Comparison of ENCODE assay signal across 23 cellular contexts in genomic region chr16:24497405-24497804, GRCh38. TPM values are rescaled to one million over a fixed set of nuclear protein-coding genes. Genes with fewer than 3 reads are reported as not detected.
DNase-seq lines count a peak whose midpoint lies in the region; ATAC-seq, FAIRE-seq and TF ChIP-seq lines count a peak whose summit lies in the region.
"Had no signal": no experiment of that assay in that cellular context is flagged by ENCODE, and none has a peak within 500 bp of the region (broad histone marks: within the 10 kb centered on the region; RNA-seq: fewer than 3 reads in every experiment).

No MANE protein-coding gene starts in this region.

- no peak overlapping the region for H3K18ac ChIP-seq in H9 (ENCODE audit: insufficient read length, low read depth, low read length)

- no peak overlapping the region for H4K8ac ChIP-seq in H9 (replicated peaks; ENCODE audit: insufficient read length, low read depth, low read length)

- peaks cover 2% of the 10 kb centered on the region; the same call in 1 of the 2 replicates for H3K4me1 ChIP-seq in H9 (ENCODE audit: insufficient read depth, low read length)
- no peaks in the 10 kb centered on the region for H3K4me1 ChIP-seq in hepatocyte (ENCODE audit: insufficient read depth)
- H3K4me1 ChIP-seq: left lung, SJCRH30 had no signal

- H3K23ac ChIP-seq in H9 (ENCODE audit: insufficient read length, low read depth, low read length) = no peak overlapping the region

- H3K27ac ChIP-seq in H9 (ENCODE audit: insufficient read length, low read depth, low read length) (no peak overlapping the region), hepatocyte (no peak overlapping the region)
- H3K27ac ChIP-seq: BLaER1, left lung, SJCRH30 had no signal

- H3K27me3 Mint-ChIP-seq in H9 (ENCODE audit: low read depth) = peaks cover 28% of the 10 kb centered on the region
- no peaks in the 10 kb centered on the region; the same call in none of the 2 replicates for H3K27me3 Mint-ChIP-seq in WTC11 (ENCODE audit: low read depth)
- H3K27me3 Mint-ChIP-seq in osteocyte (ENCODE audit: unreplicated experiment) = peaks cover 8% of the 10 kb centered on the region

- no peak overlapping the region for H3K4ac ChIP-seq in H9 (ENCODE audit: low read depth, low read length)

- H3K4me3 ChIP-seq in hepatocyte = no peak overlapping the region
- H3K4me3 ChIP-seq: BLaER1, left lung, SJCRH30, smooth muscle cell had no signal

- CTCF ChIA-PET in WTC11 (lab: Charles Lee) = interaction anchor here (0.6 to 7.1 kb wide), 8 partner anchors 88 to 455 kb away, joined by 3 to 84 read pairs (median 5); no protein-coding TSS in a partner anchor

- TF ChIP-seq CTCF in D721Med (IDR thresholded peaks at IDR 0.05; ENCODE audit: insufficient read depth, missing control alignments) (peak; percentile 23), H9 (conservative IDR thresholded peaks at IDR 0.05) (no peak), WTC11 (IDR thresholded peaks at IDR 0.05) (no peak), hepatocyte (IDR thresholded peaks at IDR 0.05; ENCODE audit: poor library complexity) (no peak), osteocyte (IDR thresholded peaks at IDR 0.05) (no peak)

- no peak overlapping the region; a peak in 1 of 5 replicates for H3K4me3 Mint-ChIP-seq in H9
- H3K4me3 Mint-ChIP-seq in WTC11 = no peak overlapping the region
- H3K4me3 Mint-ChIP-seq in osteocyte (ENCODE audit: unreplicated experiment) = no peak overlapping the region
- H3K4me3 Mint-ChIP-seq: activated B cell treated with CpG ODN at 0.5 μM for 24 hours; activated CD8-positive, alpha-beta T cell treated with anti-CD3 and anti-CD28 coated beads for 36 hours had no signal

- no peak for DNase-seq in D721Med (ENCODE audit: insufficient read length, low spot score)
- DNase-seq in H9 = peak; percentile 53
- DNase-seq in WTC11 (ENCODE audit: low spot score) = no peak
- DNase-seq in hepatocyte (ENCODE audit: low spot score) = peak; percentile 8
- DNase-seq in anterior cingulate cortex (lab: John Stamatoyannopoulos, UW) = no peak
- DNase-seq in NCI-H446 (lab: John Stamatoyannopoulos, UW) = no peak
- no peak for DNase-seq in osteocyte (ENCODE audit: extremely low spot score, unreplicated experiment)
- DNase-seq: activated B cell treated with CpG ODN at 0.5 μM for 24 hours; activated CD8-positive, alpha-beta T cell treated with anti-CD3 and anti-CD28 coated beads for 36 hours; activated naive CD4-positive, alpha-beta T cell treated with Interleukin-2 at 50 U/mL for 16 hours; activated T-cell treated with anti-CD3 and anti-CD28 coated beads, Interleukin-2, amount 50 U/mL, for 1 hour; foreskin melanocyte; left lung; MV-4-11; NCI-H1930; stimulated activated CD4-positive, alpha-beta T cell treated with anti-CD3 and anti-CD28 coated beads, Interleukin-4, amount 100 ng/mL, for 24 hours had no signal

- no peak overlapping the region for H3K56ac ChIP-seq in H9 (ENCODE audit: insufficient read length, low read depth, low read length)

- no peak overlapping the region for H2BK15ac ChIP-seq in H9 (ENCODE audit: low read depth, low read length)

- H2BK120ac ChIP-seq in H9 (ENCODE audit: low read depth, low read length, poor library complexity, severe bottlenecking) = no peak overlapping the region

- no peak overlapping the region for H3K14ac ChIP-seq in H9 (ENCODE audit: insufficient read depth, low read length)

- no peaks in the 10 kb centered on the region for H3K9me3 ChIP-seq in H9 (ENCODE audit: control insufficient read depth, low read depth, low read length)
- H3K9me3 ChIP-seq in hepatocyte (ENCODE audit: low read depth) = no peaks in the 10 kb centered on the region
- H3K9me3 ChIP-seq: BLaER1, left lung, SJCRH30 had no signal

- H3K9me3 Mint-ChIP-seq in H9 = no peaks in the 10 kb centered on the region
- H3K9me3 Mint-ChIP-seq in WTC11 = no peaks in the 10 kb centered on the region
- no peaks in the 10 kb centered on the region for H3K9me3 Mint-ChIP-seq in osteocyte (ENCODE audit: unreplicated experiment)
- H3K9me3 Mint-ChIP-seq: activated B cell treated with CpG ODN at 0.5 μM for 24 hours; activated CD8-positive, alpha-beta T cell treated with anti-CD3 and anti-CD28 coated beads for 36 hours had no signal

- H3K36me3 ChIP-seq in hepatocyte (replicated peaks; ENCODE audit: insufficient read depth, low read depth) = no peaks in the 10 kb centered on the region
- H3K36me3 ChIP-seq: BLaER1, left lung, SJCRH30 had no signal

- H3K27me3 ChIP-seq in H9 (ENCODE audit: insufficient read depth, low read length) (no peaks in the 10 kb centered on the region; the same call in 1 of the 2 replicates), hepatocyte (no peaks in the 10 kb centered on the region)
- H3K27me3 ChIP-seq: BLaER1, SJCRH30 had no signal

- H2AFZ ChIP-seq in H9 (ENCODE audit: low read length) = no peak overlapping the region
- no peak overlapping the region for H2AFZ ChIP-seq in hepatocyte

- H3K27ac Mint-ChIP-seq in H9 (no peak overlapping the region; a peak in 1 of 7 replicates), WTC11 (no peak overlapping the region), osteocyte (ENCODE audit: unreplicated experiment) (no peak overlapping the region)
- H3K27ac Mint-ChIP-seq: activated B cell treated with CpG ODN at 0.5 μM for 24 hours; activated CD8-positive, alpha-beta T cell treated with anti-CD3 and anti-CD28 coated beads for 36 hours had no signal

- no peak overlapping the region for H3K9ac ChIP-seq in H9 (ENCODE audit: extremely low read depth, insufficient read length, low read length)
- H3K9ac ChIP-seq: BLaER1 had no signal

- ATAC-seq in WTC11 (peak; percentile 22; the same call in 1 of the 2 replicates), HG02610 (IDR thresholded peaks at IDR 0.05; ENCODE audit: unreplicated experiment) (no peak)
- ATAC-seq: activated CD8-positive, alpha-beta T cell treated with anti-CD3 and anti-CD28 coated beads for 36 hours; left lung had no signal

- H3T11ph ChIP-seq in H9 (ENCODE audit: low read length) = no peak overlapping the region

- POLR2A ChIA-PET in WTC11 (lab: Charles Lee) = interaction anchor here (0.6 kb wide), 1 partner anchor 25 kb away, joined by 3 read pairs; no protein-coding TSS in a partner anchor

- no peak overlapping the region for H2BK20ac ChIP-seq in H9 (ENCODE audit: low read depth, low read length, poor library complexity, severe bottlenecking)

- H2BK12ac ChIP-seq in H9 (ENCODE audit: insufficient read length, low read depth, low read length) = no peak overlapping the region

- H3K79me1 ChIP-seq in H9 (ENCODE audit: insufficient read depth, low read depth, low read length, poor library complexity, severe bottlenecking) = no peaks in the 10 kb centered on the region

- H3K9me2 ChIP-seq in hepatocyte (replicated peaks; ENCODE audit: insufficient read depth) = no peaks in the 10 kb centered on the region

- H3K79me2 ChIP-seq in H9 (ENCODE audit: insufficient read depth, low read length) (no peaks in the 10 kb centered on the region), hepatocyte (no peaks in the 10 kb centered on the region)

- FAIRE-seq in D721Med (lab: Jason Lieb, UNC) = no peak
- FAIRE-seq: astrocyte, colon, GM12891 had no signal

- H3K4me1 Mint-ChIP-seq in H9 = peaks cover 7 to 12% of the 10 kb centered on the region in 2 experiments
- H3K4me1 Mint-ChIP-seq in WTC11 = peaks cover 7% of the 10 kb centered on the region
- H3K4me1 Mint-ChIP-seq in osteocyte (ENCODE audit: unreplicated experiment) = no peaks in the 10 kb centered on the region
- H3K4me1 Mint-ChIP-seq: activated B cell treated with CpG ODN at 0.5 μM for 24 hours had no signal

- no peak overlapping the region for H2AK5ac ChIP-seq in H9 (ENCODE audit: insufficient read length, low read length)

- H4K20me1 ChIP-seq in H9 (ENCODE audit: control insufficient read depth, insufficient read depth, insufficient read length) = no peaks in the 10 kb centered on the region
- no peaks in the 10 kb centered on the region for H4K20me1 ChIP-seq in hepatocyte (ENCODE audit: insufficient read depth, poor library complexity, severe bottlenecking)
- H4K20me1 ChIP-seq: BLaER1 had no signal

- no peak overlapping the region for H4K5ac ChIP-seq in H9 (ENCODE audit: insufficient read length, low read depth, low read length)

- H3K23me2 ChIP-seq in H9 (ENCODE audit: insufficient read length, low read depth, low read length, poor library complexity, severe bottlenecking) = no peaks in the 10 kb centered on the region

- H3K36me3 Mint-ChIP-seq in H9 (ENCODE audit: insufficient read depth in 1 of 3, low read depth in 3 of 3) (no peaks in the 10 kb centered on the region; a peak in 1 of 7 replicates), WTC11 (no peaks in the 10 kb centered on the region), osteocyte (ENCODE audit: unreplicated experiment) (no peaks in the 10 kb centered on the region)

- H4K91ac ChIP-seq in H9 (ENCODE audit: insufficient read length, low read depth, low read length) = no peak overlapping the region

- H2BK5ac ChIP-seq in H9 (ENCODE audit: insufficient read length, low read length) = no peak overlapping the region

- no peak overlapping the region for H3K4me2 ChIP-seq in H9 (ENCODE audit: insufficient read depth, insufficient read length, low read length)
- H3K4me2 ChIP-seq in hepatocyte = no peak overlapping the region
- H3K4me2 ChIP-seq: BLaER1, smooth muscle cell had no signal

- whole genome bisulfite sequencing in H9 (ENCODE audit: extremely low coverage, insufficient read length, low lambda C conversion rate) = no CpG with 5 or more reads among the region's 3 CpGs
- WGBS in hepatocyte (ENCODE audit: low lambda C conversion rate, missing lambda C conversion rate) = 32% methylated on average over 3 of the region's 3 CpGs

TF ChIP-seq in WTC11, 78 proteins besides CTCF, POLR2A, EP300 and RAD21 (continues in another document):
- TF ChIP-seq E2F4 (CRISPR knock-in tag; IDR thresholded peaks at IDR 0.05; ENCODE audit: borderline replicate concordance, low read depth) (no peak), RELA (CRISPR knock-in tag; IDR thresholded peaks at IDR 0.05; ENCODE audit: borderline replicate concordance) (no peak), JUN (CRISPR knock-in tag; IDR thresholded peaks at IDR 0.05) (no peak), ESRRA (CRISPR knock-in tag; IDR thresholded peaks at IDR 0.05; ENCODE audit: borderline replicate concordance) (no peak), ZNF219 (CRISPR knock-in tag; IDR thresholded peaks at IDR 0.05; ENCODE audit: borderline replicate concordance) (no peak), TEAD1 (CRISPR knock-in tag; IDR thresholded peaks at IDR 0.05) (no peak), GABPB1 (CRISPR knock-in tag; IDR thresholded peaks at IDR 0.05) (no peak)

RNA-seq across cellular contexts. Expression of gene RBBP6, which starts 42.0 kb away (rescaled TPM):
- total RNA-seq in H9 (2021) = 52.3 and 54.8 TPM in 2 replicates
- 55.1 to 62.4 TPM (median 57.5 TPM) in 3 replicates for total RNA-seq in WTC11 (2021)
- total RNA-seq in hepatocyte = 41.4 and 43.7 TPM in 2 replicates
- 45.6 and 62.1 TPM in 2 replicates for polyA plus RNA-seq in hepatocyte
- 43.6 and 54.6 TPM in 2 replicates for total RNA-seq in osteocyte

Comparison
In these comparisons a context has a peak if more than half of its experiments do, and no peak if none do; other contexts are left out.
1. DNase-seq: peak in H9 (single experiment) and hepatocyte (single experiment); none in D721Med (single experiment), WTC11 (single experiment), anterior cingulate cortex (0 of 58), NCI-H446 (0 of 2) and osteocyte (single experiment).